Comparison of ENCODE assay signal across 9 cellular contexts in the genomic region with DNA sequence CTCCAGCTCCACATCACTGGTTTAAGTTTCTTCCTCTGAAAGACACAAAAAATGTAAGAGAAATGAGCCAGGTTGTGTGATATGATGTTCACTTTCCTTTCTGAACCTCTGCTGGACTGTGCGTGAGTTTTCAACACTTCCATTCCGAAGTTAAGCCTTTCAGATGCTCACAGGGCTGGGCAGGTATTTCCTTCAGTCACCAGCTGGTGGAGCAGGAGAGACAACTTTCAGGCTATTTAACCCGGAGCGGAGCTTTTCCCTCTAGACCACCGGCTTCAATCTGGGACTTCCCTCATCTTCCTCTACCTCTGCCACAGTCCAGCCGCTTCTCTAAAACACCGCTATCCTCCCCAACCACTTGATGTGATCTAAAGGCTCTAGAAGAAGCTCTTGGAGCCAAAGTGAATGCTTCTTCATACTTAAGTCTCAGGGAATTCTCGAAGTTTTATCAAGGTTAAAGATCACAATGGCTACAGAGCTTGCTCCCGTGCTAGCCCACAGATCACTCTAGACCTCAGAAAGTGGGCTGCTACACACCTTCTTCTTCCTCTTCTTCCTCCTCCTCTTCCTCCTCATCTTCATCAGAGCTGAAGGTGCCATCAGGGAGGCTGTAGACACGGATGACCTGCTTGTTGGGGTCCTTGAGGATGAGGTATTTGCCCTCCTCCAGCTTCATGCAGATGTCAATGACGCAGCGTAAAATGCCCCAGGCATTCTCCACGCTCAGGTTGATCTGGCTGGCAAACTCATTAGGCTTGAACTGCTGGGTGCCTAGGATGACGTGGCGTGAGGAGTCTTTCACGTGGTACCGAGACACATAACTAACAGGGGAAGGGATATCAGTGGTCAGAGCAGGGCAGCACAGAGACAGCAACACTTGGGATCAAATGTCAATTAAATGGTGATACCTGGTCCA. TPM values are rescaled to one million over a fixed set of nuclear protein-coding genes. Genes with fewer than 3 reads are reported as not detected.
A peak's percentile ranks its signal among the peaks of the same experiment; 100 is the strongest.
DNase-seq lines count a peak whose midpoint lies in the region; ATAC-seq, FAIRE-seq and TF ChIP-seq lines count a peak whose summit lies in the region.
"Had no signal": no experiment of that assay in that cellular context is flagged by ENCODE, and none has a peak within 500 bp of the region (broad histone marks: within the 10 kb centered on the region; RNA-seq: fewer than 3 reads in every experiment).

No MANE protein-coding gene starts in this region.

- peaks cover 3% of the 10 kb centered on the region for H3K9me1 ChIP-seq in keratinocyte (ENCODE audit: control insufficient read depth, extremely low read depth, insufficient read depth, low read length)

- FAIRE-seq in astrocyte (lab: Jason Lieb, UNC): peak; percentile 54
- no peak for FAIRE-seq in keratinocyte (lab: Jason Lieb, UNC)

- no peak for TF ChIP-seq EP300 in suprapubic skin (IDR thresholded peaks at IDR 0.05)

- peak; percentile 46 for DNase-seq in CD1c-positive myeloid dendritic cell (ENCODE audit: extremely low spot score)
- DNase-seq in GM13976 (ENCODE audit: low spot score): no peak
- DNase-seq in Panc1 (ENCODE audit: low read depth, low spot score): no peak
- DNase-seq in astrocyte (ENCODE audit: low read depth): peak; percentile 23
- DNase-seq in keratinocyte (ENCODE audit: low read depth, low spot score): no peak
- no peak for DNase-seq in suprapubic skin (ENCODE audit: low spot score in 2 of 2)

- H3K9me3 Mint-ChIP-seq in astrocyte (ENCODE audit: unreplicated experiment): no peaks in the 10 kb centered on the region

- no peak overlapping the region for H3K4me3 ChIP-seq in Panc1 (ENCODE audit: low read depth in 2 of 2, low read length in 2 of 2)
- H3K4me3 ChIP-seq in astrocyte (ENCODE audit: insufficient read depth, low read depth, low read length): no peak overlapping the region
- no peak overlapping the region for H3K4me3 ChIP-seq in keratinocyte (ENCODE audit: control insufficient read depth in 2 of 3, extremely low read depth in 1 of 3, insufficient read depth in 2 of 3, low read depth in 1 of 3, low read length in 3 of 3)
- no peak overlapping the region for H3K4me3 ChIP-seq in suprapubic skin

- TF ChIP-seq CTCF in GM13976 (IDR thresholded peaks at IDR 0.05; ENCODE audit: borderline replicate concordance, control extremely low read depth, extremely low read depth, insufficient read depth, missing control alignments): peak; percentile 50
- peak; percentile 78; the same call in 1 of the 2 replicates for TF ChIP-seq CTCF in Panc1 (IDR thresholded peaks at IDR 0.05)
- peak; percentile 66 for TF ChIP-seq CTCF in astrocyte (IDR thresholded peaks at IDR 0.05; ENCODE audit: insufficient read depth, low read depth, low read length)
- peak; percentile 58 to 74 (median 73) for TF ChIP-seq CTCF in keratinocyte (optimal IDR thresholded peaks at IDR 0.05 in 1 of 3, IDR thresholded peaks at IDR 0.05 in 1 of 3, conservative IDR thresholded peaks at IDR 0.05 in 1 of 3; ENCODE audit: extremely low read depth in 1 of 3, insufficient read depth in 2 of 3, low read length in 3 of 3)
- peak; percentile 42 to 59 for TF ChIP-seq CTCF in suprapubic skin (IDR thresholded peaks at IDR 0.05)

- in situ Hi-C loops in GM13976 (cut with MboI; ENCODE audit: low sequenced_read_pairs, unreplicated experiment): no loop called here
- in situ Hi-C loops in Panc1 (cut with HindIII; ENCODE audit: low pct_unique_long_range_greater_than_20kb, low sequenced_read_pairs): no loop called here

- H3K27ac Mint-ChIP-seq in astrocyte (ENCODE audit: unreplicated experiment): peak overlapping the region; percentile 12

- no peak for TF ChIP-seq POLR2A in suprapubic skin (IDR thresholded peaks at IDR 0.05)

- POLR2A ChIA-PET in Panc1 (lab: Charles Lee): interaction anchor here (0.5 to 0.6 kb wide), 3 partner anchors 18 to 671 kb away, joined by 3 to 5 read pairs (median 3); no protein-coding TSS in a partner anchor

- H3K4me1 Mint-ChIP-seq in astrocyte (ENCODE audit: low read depth, unreplicated experiment): no peaks in the 10 kb centered on the region

- H3K27me3 ChIP-seq in Panc1 (ENCODE audit: control insufficient read depth, insufficient read depth, low read length) (no peaks in the 10 kb centered on the region), astrocyte (ENCODE audit: insufficient read depth, low read length) (no peaks in the 10 kb centered on the region), keratinocyte (ENCODE audit: control insufficient read depth, extremely low read depth, insufficient read depth, low read length) (no peaks in the 10 kb centered on the region), suprapubic skin (no peaks in the 10 kb centered on the region)
- H3K27me3 ChIP-seq: neutrophil had no signal

- H3K36me3 Mint-ChIP-seq in astrocyte (ENCODE audit: low read depth, unreplicated experiment): peaks cover 31% of the 10 kb centered on the region

- no peaks in the 10 kb centered on the region for H3K9me3 ChIP-seq in Panc1 (ENCODE audit: control insufficient read depth, insufficient read depth, low read depth, low read length)
- H3K9me3 ChIP-seq in astrocyte (ENCODE audit: insufficient read depth, low read depth, low read length): no peaks in the 10 kb centered on the region
- H3K9me3 ChIP-seq in keratinocyte (ENCODE audit: control insufficient read depth, low read depth, low read length): no peaks in the 10 kb centered on the region
- H3K9me3 ChIP-seq in suprapubic skin: no peaks in the 10 kb centered on the region
- H3K9me3 ChIP-seq: neutrophil had no signal

- peaks cover 23% of the 10 kb centered on the region for H3K36me3 ChIP-seq in Panc1 (ENCODE audit: control insufficient read depth, insufficient read depth, low read length)
- peaks cover 52% of the 10 kb centered on the region for H3K36me3 ChIP-seq in astrocyte (ENCODE audit: insufficient read depth, low read length)
- H3K36me3 ChIP-seq in keratinocyte (ENCODE audit: control insufficient read depth in 2 of 2, extremely low read depth in 1 of 2, insufficient read depth in 2 of 2, low read length in 2 of 2): peaks cover 38 to 43% of the 10 kb centered on the region in 2 experiments
- H3K36me3 ChIP-seq in suprapubic skin: peaks cover 59% of the 10 kb centered on the region

- no peak overlapping the region for H3K9ac ChIP-seq in astrocyte (ENCODE audit: low read length)
- no peak overlapping the region for H3K9ac ChIP-seq in keratinocyte (ENCODE audit: control insufficient read depth, extremely low read depth, insufficient read depth, low read length)

- H3K4me1 ChIP-seq in Panc1 (ENCODE audit: control insufficient read depth, insufficient read depth, low read length): no peaks in the 10 kb centered on the region
- peaks cover 10% of the 10 kb centered on the region for H3K4me1 ChIP-seq in astrocyte (ENCODE audit: insufficient read depth, low read length)
- H3K4me1 ChIP-seq in keratinocyte (ENCODE audit: control insufficient read depth, extremely low read depth, insufficient read depth, low read length): no peaks in the 10 kb centered on the region
- H3K4me1 ChIP-seq in suprapubic skin: peaks cover 35% of the 10 kb centered on the region

- intact Hi-C loops in Panc1 (cut with micrococcal nuclease; ENCODE audit: unreplicated experiment): no loop called here

- no peaks in the 10 kb centered on the region for H3K79me2 ChIP-seq in astrocyte (ENCODE audit: insufficient read depth, low read length)
- no peaks in the 10 kb centered on the region for H3K79me2 ChIP-seq in keratinocyte (ENCODE audit: control insufficient read depth, insufficient read depth, low read length)

- ATAC-seq in Panc1: no peak; the same call in 1 of the 2 replicates
- no peak for ATAC-seq in HG03045 (IDR thresholded peaks at IDR 0.05; ENCODE audit: unreplicated experiment)
- ATAC-seq in GM18520 (IDR thresholded peaks at IDR 0.05; ENCODE audit: unreplicated experiment): no peak

- dilution Hi-C loops in keratinocyte (cut with MboI; ENCODE audit: extremely low pct_ligation_motif_present, low sequenced_read_pairs): no loop called here

- no peak overlapping the region for H3K4me2 ChIP-seq in astrocyte (ENCODE audit: low read length)
- H3K4me2 ChIP-seq in keratinocyte (ENCODE audit: control insufficient read depth, extremely low read depth, insufficient read depth, low read depth, low read length): no peak overlapping the region

- H3K27ac ChIP-seq in Panc1 (ENCODE audit: low read length) (no peak overlapping the region), astrocyte (ENCODE audit: low read depth, low read length) (no peak overlapping the region), keratinocyte (ENCODE audit: control insufficient read depth, insufficient read depth, low read length) (no peak overlapping the region), suprapubic skin (peak overlapping the region; percentile 46)
- H3K27ac ChIP-seq: neutrophil had no signal

- BruUV-seq in Panc1 (replicated peaks; lab: Mats Ljungman, UMichigan): no TSS peak

- CTCF ChIA-PET in Panc1 (lab: Charles Lee): interaction anchor here (0.6 kb wide), 1 partner anchor 31 kb away, joined by 6 read pairs; no protein-coding TSS in a partner anchor

- WGBS in suprapubic skin: 69% methylated on average over 17 of the region's 17 CpGs

- no peak overlapping the region for H2AFZ ChIP-seq in astrocyte (ENCODE audit: low read depth, low read length)
- H2AFZ ChIP-seq in keratinocyte (ENCODE audit: control insufficient read depth, low read length): no peak overlapping the region

- peaks cover 49% of the 10 kb centered on the region for H4K20me1 ChIP-seq in astrocyte (ENCODE audit: insufficient read depth, low read length)
- peaks cover 3% of the 10 kb centered on the region for H4K20me1 ChIP-seq in keratinocyte (ENCODE audit: control insufficient read depth, extremely low read depth, insufficient read depth, low read length)

- H3K27me3 Mint-ChIP-seq in astrocyte (ENCODE audit: low read depth, unreplicated experiment): no peaks in the 10 kb centered on the region

- no peak overlapping the region for H3K4me3 Mint-ChIP-seq in astrocyte (ENCODE audit: unreplicated experiment)

RNA-seq across cellular contexts. Expression of gene FOXRED2, which starts 4.4 kb away (rescaled TPM):
- 37.7 TPM for total RNA-seq in Panc1 (2021; ENCODE audit: unreplicated experiment)
- 24.4 TPM for polyA plus RNA-seq in Panc1 (2012; ENCODE audit: insufficient read length)
- total RNA-seq in astrocyte: 5.3 and 5.9 TPM in 2 replicates
- 0.54 to 1.9 TPM (median 0.71 TPM) in 3 replicates for polyA plus RNA-seq in keratinocyte
- polyA plus RNA-seq in keratinocyte (2011; ENCODE audit: low read depth): 0.56 TPM
- polyA plus RNA-seq in keratinocyte (2011; cell fraction: cytosol; rRNA removed): 0.79 and 1.1 TPM in 2 replicates
- 2.0 and 2.3 TPM in 2 replicates for polyA plus RNA-seq in keratinocyte (2011; cell fraction: nucleus; rRNA removed)
- 1.4 and 2.1 TPM in 2 replicates for polyA plus RNA-seq in keratinocyte (2012; ENCODE audit: low replicate concordance)
- 1.3 to 5.1 TPM (median 1.8 TPM) in 3 replicates for polyA minus RNA-seq in keratinocyte
- polyA minus RNA-seq in keratinocyte (2011; cell fraction: cytosol; rRNA and poly(A)+ RNA removed): not detected
- polyA minus RNA-seq in keratinocyte (2011; cell fraction: nucleus; rRNA and poly(A)+ RNA removed): 1.6 and 2.2 TPM in 2 replicates
- total RNA-seq in suprapubic skin: 10 to 100 TPM; 11.4 to 20.9 (median 14.0) TPM

RNA-seq across cellular contexts. Expression of gene EIF3D, which starts 17.7 kb away (rescaled TPM):
- total RNA-seq in Panc1 (2021; ENCODE audit: unreplicated experiment) (151 TPM), astrocyte (147 and 168 TPM in 2 replicates), suprapubic skin (100 to 1,000 TPM; 247 to 409 (median 332) TPM)
- 257 TPM for polyA plus RNA-seq in Panc1 (2012; ENCODE audit: insufficient read length)
- 407 to 443 TPM (median 408 TPM) in 3 replicates for polyA plus RNA-seq in keratinocyte
- 273 TPM for polyA plus RNA-seq in keratinocyte (2011; ENCODE audit: low read depth)
- polyA plus RNA-seq in keratinocyte (2011; cell fraction: cytosol; rRNA removed): 360 and 419 TPM in 2 replicates
- 391 and 401 TPM in 2 replicates for polyA plus RNA-seq in keratinocyte (2011; cell fraction: nucleus; rRNA removed)
- polyA plus RNA-seq in keratinocyte (2012; ENCODE audit: low replicate concordance): 234 and 254 TPM in 2 replicates
- polyA minus RNA-seq in keratinocyte: 322 to 527 TPM (median 490 TPM) in 3 replicates
- polyA minus RNA-seq in keratinocyte (2011; cell fraction: cytosol; rRNA and poly(A)+ RNA removed): 345 TPM
- 153 and 187 TPM in 2 replicates for polyA minus RNA-seq in keratinocyte (2011; cell fraction: nucleus; rRNA and poly(A)+ RNA removed)

RNA-seq across cellular contexts. Expression of gene TXN2, which starts 29.8 kb away (rescaled TPM):
- 64.1 TPM for total RNA-seq in Panc1 (2021; ENCODE audit: unreplicated experiment)
- polyA plus RNA-seq in Panc1 (2012; ENCODE audit: insufficient read length): 102 TPM
- 56.4 and 61.0 TPM in 2 replicates for total RNA-seq in astrocyte
- 92.5 to 99.2 TPM (median 95.9 TPM) in 3 replicates for polyA plus RNA-seq in keratinocyte
- polyA plus RNA-seq in keratinocyte (2011; ENCODE audit: low read depth): 28.6 TPM
- polyA plus RNA-seq in keratinocyte (2011; cell fraction: cytosol; rRNA removed): 93.8 and 123 TPM in 2 replicates
- polyA plus RNA-seq in keratinocyte (2011; cell fraction: nucleus; rRNA removed): 58.4 and 68.3 TPM in 2 replicates
- polyA plus RNA-seq in keratinocyte (2012; ENCODE audit: low replicate concordance): 40.9 and 62.6 TPM in 2 replicates
- polyA minus RNA-seq in keratinocyte: 62.9 to 78.3 TPM (median 72.1 TPM) in 3 replicates
- 57.2 TPM for polyA minus RNA-seq in keratinocyte (2011; cell fraction: cytosol; rRNA and poly(A)+ RNA removed)
- polyA minus RNA-seq in keratinocyte (2011; cell fraction: nucleus; rRNA and poly(A)+ RNA removed): 16.5 and 17.5 TPM in 2 replicates
- total RNA-seq in suprapubic skin: 10 to 100 TPM; 50.7 to 73.5 (median 61.3) TPM

Comparison
In these comparisons a context has a peak if more than half of its experiments do, and no peak if none do; other contexts are left out.
1. DNase-seq: peak in CD1c-positive myeloid dendritic cell (single experiment) and astrocyte (single experiment); none in GM13976 (single experiment), Panc1 (single experiment), keratinocyte (single experiment) and suprapubic skin (0 of 2).
2. Peak in every context shown above with its lines, with median percentiles within 50 percentile points of each other: CTCF ChIP-seq.